In genomic region chr10:113180401-113181154, GRCh38 we compare ENCODE assay signal across 29 cellular contexts.
DNase-seq lines count a peak whose midpoint lies in the region; ATAC-seq and TF ChIP-seq lines count a peak whose summit lies in the region.
"Had no signal": no experiment of that assay in that cellular context is flagged by ENCODE, and none has a peak within 500 bp of the region (broad histone marks: within the 10 kb centered on the region; RNA-seq: fewer than 3 reads in every experiment).

No MANE protein-coding gene starts in this region.

- H3K4me3 Mint-ChIP-seq in activated CD8-positive, alpha-beta T cell treated with anti-CD3 and anti-CD28 coated beads for 36 hours, result no peak overlapping the region
- H3K4me3 Mint-ChIP-seq in effector memory CD8-positive, alpha-beta T cell, result no peak overlapping the region
- H3K4me3 Mint-ChIP-seq: activated CD4-positive, alpha-beta memory T cell treated with anti-CD3 and anti-CD28 coated beads for 36 hours; activated naive CD8-positive, alpha-beta T cell; endodermal cell; naive thymus-derived CD8-positive, alpha-beta T cell; type B pancreatic cell had no signal

- no peaks in the 10 kb centered on the region for H3K36me3 Mint-ChIP-seq in activated CD8-positive, alpha-beta T cell treated with anti-CD3 and anti-CD28 coated beads for 36 hours (ENCODE audit: low read depth)
- no peaks in the 10 kb centered on the region for H3K36me3 Mint-ChIP-seq in effector memory CD8-positive, alpha-beta T cell (ENCODE audit: insufficient read depth)
- H3K36me3 Mint-ChIP-seq: activated CD4-positive, alpha-beta memory T cell treated with anti-CD3 and anti-CD28 coated beads for 36 hours; activated naive CD8-positive, alpha-beta T cell; type B pancreatic cell had no signal

- no peaks in the 10 kb centered on the region for H3K27me3 ChIP-seq in muscle layer of colon (ENCODE audit: control insufficient read depth in 1 of 2, insufficient read depth in 2 of 2, low read length in 2 of 2)
- H3K27me3 ChIP-seq: BE2C, esophagus squamous epithelium, hepatocyte, ovary had no signal

- POLR2A ChIA-PET in activated CD8-positive, alpha-beta T cell treated with anti-CD3 and anti-CD28 coated beads for 36 hours (lab: Charles Lee), result no interaction called here

- peak; percentile 31 for DNase-seq in CD1c-positive myeloid dendritic cell (ENCODE audit: extremely low spot score)
- DNase-seq in NOMO-1 (lab: John Stamatoyannopoulos, UW; ENCODE audit: unreplicated experiment in 2 of 2), result peak; percentile 27 to 45
- no peak for DNase-seq in activated CD8-positive, alpha-beta T cell treated with anti-CD3 and anti-CD28 coated beads for 36 hours
- no peak for DNase-seq in NCI-H1092 treated with DMSO at 0.1 percent for 48 hours (lab: John Stamatoyannopoulos, UW)
- no peak for DNase-seq in effector memory CD8-positive, alpha-beta T cell
- no peak for DNase-seq in NCI-H1105 (lab: John Stamatoyannopoulos, UW)
- DNase-seq: activated CD4-positive, alpha-beta memory T cell treated with anti-CD3 and anti-CD28 coated beads for 36 hours; BE2C; DMS53; esophagus squamous epithelium; foreskin melanocyte; GDM1; left cardiac atrium; naive thymus-derived CD8-positive, alpha-beta T cell; NCI-H1436 treated with DMSO at 0.1 percent for 48 hours; NCI-H2107; NCI-H446; NCI-H774; ovary; T-helper 1 cell had no signal

- intact Hi-C loops in activated CD8-positive, alpha-beta T cell treated with anti-CD3 and anti-CD28 coated beads for 36 hours (cut with micrococcal nuclease), result no loop called here

- no peaks in the 10 kb centered on the region for H3K9me3 ChIP-seq in muscle layer of colon (ENCODE audit: low read length)
- H3K9me3 ChIP-seq: BE2C, esophagus squamous epithelium, ovary had no signal

- no peak overlapping the region for H3K27ac Mint-ChIP-seq in activated CD8-positive, alpha-beta T cell treated with anti-CD3 and anti-CD28 coated beads for 36 hours
- H3K27ac Mint-ChIP-seq in effector memory CD8-positive, alpha-beta T cell, result no peak overlapping the region
- H3K27ac Mint-ChIP-seq: activated CD4-positive, alpha-beta memory T cell treated with anti-CD3 and anti-CD28 coated beads for 36 hours; activated naive CD8-positive, alpha-beta T cell; activated T-helper 2 cell treated with anti-CD3 and anti-CD28 coated beads, Interferon-gamma antibody, Interleukin-2, Interleukin-4, amounts not matched to agents 10 μg/mL and 5 μg/mL and 100 μg/mL, durations not matched to agents 14 hours and 24 hours and 36 hours; endodermal cell; type B pancreatic cell had no signal

- CTCF ChIA-PET in activated CD8-positive, alpha-beta T cell treated with anti-CD3 and anti-CD28 coated beads for 36 hours (lab: Charles Lee), result no interaction called here

- H3K27me3 Mint-ChIP-seq in activated CD8-positive, alpha-beta T cell treated with anti-CD3 and anti-CD28 coated beads for 36 hours, result no peaks in the 10 kb centered on the region
- peaks cover 0 to 6% of the 10 kb centered on the region in 2 donors for H3K27me3 Mint-ChIP-seq in effector memory CD8-positive, alpha-beta T cell
- H3K27me3 Mint-ChIP-seq: activated CD4-positive, alpha-beta memory T cell treated with anti-CD3 and anti-CD28 coated beads for 36 hours; activated naive CD8-positive, alpha-beta T cell; naive thymus-derived CD8-positive, alpha-beta T cell; type B pancreatic cell had no signal

- no peak for ATAC-seq in activated CD8-positive, alpha-beta T cell treated with anti-CD3 and anti-CD28 coated beads for 36 hours
- ATAC-seq in effector memory CD8-positive, alpha-beta T cell (replicated peaks), result no peak
- ATAC-seq: naive thymus-derived CD8-positive, alpha-beta T cell; Right ventricle myocardium inferior had no signal

- peaks cover 21% of the 10 kb centered on the region for H3K4me1 ChIP-seq in muscle layer of colon (ENCODE audit: insufficient read depth, low read length)
- H3K4me1 ChIP-seq: esophagus squamous epithelium had no signal

- no peaks in the 10 kb centered on the region for H3K36me3 ChIP-seq in muscle layer of colon (ENCODE audit: insufficient read depth, low read length)
- H3K36me3 ChIP-seq: BE2C, esophagus squamous epithelium, ovary had no signal

- H3K9me3 Mint-ChIP-seq in activated CD8-positive, alpha-beta T cell treated with anti-CD3 and anti-CD28 coated beads for 36 hours, result no peaks in the 10 kb centered on the region
- H3K9me3 Mint-ChIP-seq in effector memory CD8-positive, alpha-beta T cell, result no peaks in the 10 kb centered on the region
- H3K9me3 Mint-ChIP-seq: activated CD4-positive, alpha-beta memory T cell treated with anti-CD3 and anti-CD28 coated beads for 36 hours; activated T-helper 2 cell treated with anti-CD3 and anti-CD28 coated beads, Interferon-gamma antibody, Interleukin-2, Interleukin-4, amounts not matched to agents 10 μg/mL and 5 μg/mL and 100 μg/mL, durations not matched to agents 14 hours and 24 hours and 36 hours; endodermal cell; naive thymus-derived CD8-positive, alpha-beta T cell; type B pancreatic cell had no signal

- peak overlapping the region; percentile 26 for H3K27ac ChIP-seq in angular gyrus (ENCODE audit: low read depth, low read length)
- peak overlapping the region; percentile 67 for H3K27ac ChIP-seq in muscle layer of colon (ENCODE audit: low read depth, low read length)
- H3K27ac ChIP-seq: esophagus squamous epithelium, hepatocyte, ovary had no signal

- no peak overlapping the region for H3K9ac ChIP-seq in muscle layer of colon (ENCODE audit: low read length)

- no peak for TF ChIP-seq CTCF in activated CD8-positive, alpha-beta T cell treated with anti-CD3 and anti-CD28 coated beads for 36 hours (IDR thresholded peaks at IDR 0.05)

- no peaks in the 10 kb centered on the region for H3K4me1 Mint-ChIP-seq in activated CD8-positive, alpha-beta T cell treated with anti-CD3 and anti-CD28 coated beads for 36 hours (ENCODE audit: low read depth)
- H3K4me1 Mint-ChIP-seq in effector memory CD8-positive, alpha-beta T cell (ENCODE audit: low read depth in 2 of 2), result no peaks in the 10 kb centered on the region

- no peak overlapping the region for H3K4me3 ChIP-seq in muscle layer of colon (ENCODE audit: low read depth in 1 of 2, low read length in 2 of 2)
- H3K4me3 ChIP-seq: esophagus squamous epithelium, hepatocyte, ovary, smooth muscle cell had no signal

Comparison
In these comparisons a context has a peak if more than half of its experiments do, and no peak if none do; other contexts are left out.
1. DNase-seq: peak in CD1c-positive myeloid dendritic cell (single experiment) and NOMO-1 (2 of 2); none in activated CD8-positive, alpha-beta T cell treated with anti-CD3 and anti-CD28 coated beads for 36 hours (single experiment), NCI-H1092 treated with DMSO at 0.1 percent for 48 hours (single experiment), effector memory CD8-positive, alpha-beta T cell (0 of 3) and NCI-H1105 (single experiment).